In genomic region chr11:15185021-15185420, GRCh38 we compare ENCODE assay signal across 16 cellular contexts.
A peak's percentile ranks its signal among the peaks of the same experiment; 100 is the strongest.
DNase-seq lines count a peak whose midpoint lies in the region; ATAC-seq and TF ChIP-seq lines count a peak whose summit lies in the region.
"Had no signal": no experiment of that assay in that cellular context is flagged by ENCODE, and none has a peak within 500 bp of the region (broad histone marks: within the 10 kb centered on the region; RNA-seq: fewer than 3 reads in every experiment).

No MANE protein-coding gene starts in this region.

- ATAC-seq in GM19328 (IDR thresholded peaks at IDR 0.05; ENCODE audit: unreplicated experiment) = no peak
- ATAC-seq in HG03045 (IDR thresholded peaks at IDR 0.05; ENCODE audit: unreplicated experiment) = no peak

- CTCF ChIA-PET in MCF 10A (lab: Yijun Ruan, JAX) (interaction anchor here (1.3 kb wide), 1 partner anchor 84 kb away, joined by 6 read pairs; no protein-coding TSS in a partner anchor), mammary epithelial cell (lab: Charles Lee; ENCODE audit: low non-redundant PET) (no interaction called here), RWPE1 (lab: Yijun Ruan, JAX) (no interaction called here)

- no peak overlapping the region for H3K27ac Mint-ChIP-seq in MCF 10A (ENCODE audit: low read depth, unreplicated experiment)
- H3K27ac Mint-ChIP-seq: CD4-positive, alpha-beta memory T cell had no signal

- no peak overlapping the region for H3K4me3 Mint-ChIP-seq in MCF 10A (ENCODE audit: unreplicated experiment)
- H3K4me3 Mint-ChIP-seq: CD4-positive, alpha-beta memory T cell had no signal

- peak; percentile 12 for DNase-seq in MCF 10A (ENCODE audit: unreplicated experiment)
- no peak for DNase-seq in mammary epithelial cell
- DNase-seq in RWPE1 (ENCODE audit: low spot score) = peak; percentile 13
- DNase-seq in epithelial cell of esophagus (ENCODE audit: low read depth) = peak; percentile 48
- no peak for DNase-seq in kidney tubule cell (ENCODE audit: low spot score)
- DNase-seq: 8988T; C1 segment of cervical spinal cord; Calu3; CD4-positive, alpha-beta memory T cell; COR-L47; DMS53; DMS79 treated with DMSO at 0.1 percent for 48 hours; GOT3 had no signal

- H3K27me3 Mint-ChIP-seq in MCF 10A (ENCODE audit: insufficient read depth, unreplicated experiment) = no peaks in the 10 kb centered on the region

- no peak overlapping the region for H3K4me2 ChIP-seq in mammary epithelial cell (ENCODE audit: insufficient read depth, low read depth, low read length)

- no peaks in the 10 kb centered on the region for H3K9me3 ChIP-seq in mammary epithelial cell (replicated peaks; ENCODE audit: insufficient read depth, low read length)
- H3K9me3 ChIP-seq: HAP-1 had no signal

- intact Hi-C loops in MCF 10A (cut with micrococcal nuclease) = no loop called here
- intact Hi-C loops in mammary epithelial cell (cut with micrococcal nuclease) = loop anchor here (2.0 kb wide), 1 partner anchor 74 kb away; no protein-coding TSS in a partner anchor

- no peak overlapping the region for H3K27ac ChIP-seq in mammary epithelial cell (ENCODE audit: insufficient read depth, low read depth, low read length)
- H3K27ac ChIP-seq in RWPE1 = no peak overlapping the region

- no peaks in the 10 kb centered on the region for H3K36me3 Mint-ChIP-seq in MCF 10A (ENCODE audit: insufficient read depth, unreplicated experiment)
- H3K36me3 Mint-ChIP-seq: CD4-positive, alpha-beta memory T cell had no signal

- TF ChIP-seq CTCF in MCF 10A (IDR thresholded peaks at IDR 0.05; ENCODE audit: unreplicated experiment) = no peak
- TF ChIP-seq CTCF in mammary epithelial cell (conservative IDR thresholded peaks at IDR 0.05 in 1 of 2, IDR thresholded peaks at IDR 0.05 in 1 of 2; ENCODE audit: extremely low read depth in 1 of 2, insufficient read depth in 1 of 2, low read depth in 1 of 2, low read length in 2 of 2) = no peak
- no peak for TF ChIP-seq CTCF in RWPE1 (conservative IDR thresholded peaks at IDR 0.05; ENCODE audit: low read depth)
- TF ChIP-seq CTCF in epithelial cell of esophagus (IDR thresholded peaks at IDR 0.05; ENCODE audit: insufficient read depth, low read depth, low read length, missing control alignments) = no peak

- 75% methylated on average over 1 of the region's 1 CpG for WGBS in mammary epithelial cell (ENCODE audit: low coverage, missing lambda C conversion rate)

- H3K27me3 ChIP-seq in mammary epithelial cell (ENCODE audit: insufficient read depth, low read length) = no peaks in the 10 kb centered on the region

- no peak overlapping the region for H2AFZ ChIP-seq in mammary epithelial cell (ENCODE audit: low read depth, low read length)

- no peaks in the 10 kb centered on the region for H3K4me1 Mint-ChIP-seq in MCF 10A (ENCODE audit: insufficient read depth, unreplicated experiment)
- H3K4me1 Mint-ChIP-seq: CD4-positive, alpha-beta memory T cell had no signal

- dilution Hi-C loops in mammary epithelial cell (cut with HindIII; ENCODE audit: low sequenced_read_pairs) = no loop called here

- POLR2A ChIA-PET in MCF 10A (lab: Yijun Ruan, JAX) (interaction anchor here (0.6 to 1.0 kb wide), 2 partner anchors 15 to 398 kb away, joined by 3 to 6 read pairs; no protein-coding TSS in a partner anchor), RWPE1 (lab: Yijun Ruan, JAX; ENCODE audit: low non-redundant PET) (no interaction called here)

- H3K36me3 ChIP-seq in mammary epithelial cell (ENCODE audit: insufficient read depth, low read length) = no peaks in the 10 kb centered on the region
- H3K36me3 ChIP-seq: HAP-1 had no signal

- in situ Hi-C loops in mammary epithelial cell (cut with MboI; ENCODE audit: low sequenced_read_pairs in 2 of 2) = no loop called here

- no peaks in the 10 kb centered on the region for H3K9me3 Mint-ChIP-seq in MCF 10A (ENCODE audit: unreplicated experiment)
- H3K9me3 Mint-ChIP-seq: CD4-positive, alpha-beta memory T cell had no signal

- H3K79me2 ChIP-seq in mammary epithelial cell (ENCODE audit: insufficient read depth, low read length) = no peaks in the 10 kb centered on the region

- H3K4me1 ChIP-seq in mammary epithelial cell (ENCODE audit: insufficient read depth, low read length) = no peaks in the 10 kb centered on the region
- H3K4me1 ChIP-seq: HAP-1 had no signal

- no peak overlapping the region for H3K4me3 ChIP-seq in mammary epithelial cell (replicated peaks in 1 of 3; ENCODE audit: insufficient read depth in 1 of 3, low read depth in 2 of 3, low read length in 3 of 3)
- no peak overlapping the region for H3K4me3 ChIP-seq in epithelial cell of esophagus (ENCODE audit: low read length)
- H3K4me3 ChIP-seq: HAP-1 had no signal

- no peak overlapping the region for H3K9ac ChIP-seq in mammary epithelial cell (ENCODE audit: insufficient read depth, low read length)

- H4K20me1 ChIP-seq in mammary epithelial cell (ENCODE audit: insufficient read depth, low read length) = no peaks in the 10 kb centered on the region

- BruUV-seq in MCF 10A (replicated peaks; lab: Mats Ljungman, UMichigan) = no TSS peak
- no TSS peak for BruUV-seq in mammary epithelial cell (replicated peaks; lab: Mats Ljungman, UMichigan)

Comparison
In these comparisons a context has a peak if more than half of its experiments do, and no peak if none do; other contexts are left out.
1. DNase-seq: peak in MCF 10A (single experiment), RWPE1 (single experiment) and epithelial cell of esophagus (single experiment); none in mammary epithelial cell (single experiment) and kidney tubule cell (single experiment).